In the genomic region with DNA sequence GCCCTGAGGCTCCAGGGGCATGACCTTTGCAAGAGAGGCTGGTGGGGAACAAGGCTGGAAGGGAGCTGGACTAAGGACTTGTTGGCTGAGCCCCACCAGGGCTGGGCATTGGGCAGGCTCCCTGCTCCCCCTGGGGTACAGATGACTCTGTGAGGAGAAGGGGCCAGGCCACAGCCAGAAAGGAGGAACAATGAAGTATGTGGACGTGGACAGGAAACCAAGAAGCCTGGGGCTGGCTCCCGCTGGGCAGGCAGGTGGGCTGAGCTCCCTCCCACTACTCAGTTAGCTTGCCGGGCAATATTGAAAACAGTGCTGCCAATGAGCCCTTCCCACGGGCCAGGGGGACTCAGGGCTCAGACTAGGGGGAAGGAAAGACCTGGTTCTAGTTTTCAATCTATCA, we compare ENCODE assay signal across 1 cellular context.
TF ChIP-seq lines count a peak whose summit lies in the region.

No MANE protein-coding gene starts in this region.

TF ChIP-seq in HepG2, 621 proteins besides CTCF, POLR2A, EP300 and RAD21 (continued from another document):
- TF ChIP-seq, protein P1, sequence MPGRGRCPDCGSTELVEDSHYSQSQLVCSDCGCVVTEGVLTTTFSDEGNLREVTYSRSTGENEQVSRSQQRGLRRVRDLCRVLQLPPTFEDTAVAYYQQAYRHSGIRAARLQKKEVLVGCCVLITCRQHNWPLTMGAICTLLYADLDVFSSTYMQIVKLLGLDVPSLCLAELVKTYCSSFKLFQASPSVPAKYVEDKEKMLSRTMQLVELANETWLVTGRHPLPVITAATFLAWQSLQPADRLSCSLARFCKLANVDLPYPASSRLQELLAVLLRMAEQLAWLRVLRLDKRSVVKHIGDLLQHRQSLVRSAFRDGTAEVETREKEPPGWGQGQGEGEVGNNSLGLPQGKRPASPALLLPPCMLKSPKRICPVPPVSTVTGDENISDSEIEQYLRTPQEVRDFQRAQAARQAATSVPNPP (CRISPR knock-in tag; IDR thresholded peaks at IDR 0.05) = no peak
